13 cellular contexts compared by ENCODE assay signal in the genomic region with DNA sequence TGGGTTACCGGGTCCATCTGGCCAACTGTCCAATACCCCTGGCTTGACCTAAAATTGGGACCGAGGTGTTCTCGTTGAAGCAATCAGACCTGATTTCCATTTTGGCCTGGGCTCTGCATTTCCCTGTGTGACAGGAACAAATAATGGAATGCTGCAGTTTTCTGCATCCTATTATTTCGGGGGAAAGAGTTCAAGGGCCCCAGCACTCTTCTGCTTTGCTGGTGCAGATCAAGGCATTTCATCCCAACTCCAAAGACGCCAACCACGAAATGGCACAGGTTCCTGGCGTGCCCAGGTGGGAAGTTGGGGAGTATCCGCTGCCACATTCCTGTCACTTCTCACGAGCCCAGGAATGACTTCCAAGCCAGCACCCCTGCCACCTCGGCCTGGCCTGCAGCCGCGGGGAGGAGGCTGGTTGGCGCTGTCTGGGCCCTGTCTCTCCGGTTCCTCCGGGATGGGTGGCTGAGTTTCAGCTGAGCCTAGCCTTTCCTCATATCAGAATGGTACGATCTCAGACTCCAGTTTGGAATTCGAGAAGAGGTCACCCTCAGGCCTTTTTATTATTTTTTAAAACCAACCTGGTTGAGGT.
"Had no signal": no experiment of that assay in that cellular context is flagged by ENCODE, and none has a peak within 500 bp of the region (broad histone marks: within the 10 kb centered on the region; RNA-seq: fewer than 3 reads in every experiment).

No MANE protein-coding gene starts in this region.

- H3K27ac Mint-ChIP-seq: activated CD8-positive, alpha-beta T cell treated with anti-CD3 and anti-CD28 coated beads, Interleukin-2, amount 10 ng/mL, durations not matched to agents 7 days and 5 days; activated T-helper 1 cell treated with anti-CD3 and anti-CD28 coated beads, Interleukin-12 subunit alpha, Interleukin-12 subunit beta, Interleukin-2, Interleukin-4 antibody, amounts not matched to agents 30 ng/mL and 10 ng/mL and 1 ng/mL, durations not matched to agents 14 hours and 24 hours and 36 hours had no signal

- H3K27ac ChIP-seq: parathyroid adenoma, thoracic aorta had no signal

- ATAC-seq: activated CD8-positive, alpha-beta T cell treated with anti-CD3 and anti-CD28 coated beads, Interleukin-2, amount 10 ng/mL, durations not matched to agents 7 days and 5 days; body of pancreas; stimulated activated naive CD8-positive, alpha-beta T cell treated with anti-CD3 and anti-CD28 coated beads, Interleukin-15, Interleukin-2, amounts not matched to agents 100 U/mL and 50 U/mL, for 24 hours had no signal

- H3K9me3 ChIP-seq: body of pancreas, thoracic aorta had no signal

- DNase-seq: activated CD4-positive, alpha-beta T cell treated with anti-CD3 and anti-CD28 coated beads for 4 hours; activated CD8-positive, alpha-beta memory T cell treated with anti-CD3 and anti-CD28 coated beads, Interleukin-2, amount 50 U/mL, for 48 hours; activated CD8-positive, alpha-beta T cell treated with anti-CD3 and anti-CD28 coated beads, Interleukin-2, amount 10 ng/mL, durations not matched to agents 7 days and 5 days; activated naive CD4-positive, alpha-beta T cell treated with Interleukin-2 at 50 U/mL for 16 hours; body of pancreas; foreskin melanocyte; retina; stimulated activated CD4-positive, alpha-beta T cell treated with anti-CD3 and anti-CD28 coated beads, Interleukin-1b, Interleukin-23, amount 100 ng/mL, for 48 hours; stimulated activated naive CD8-positive, alpha-beta T cell treated with anti-CD3 and anti-CD28 coated beads, Interleukin-15, Interleukin-2, amounts not matched to agents 100 U/mL and 50 U/mL, for 24 hours had no signal

- H3K36me3 ChIP-seq: thoracic aorta had no signal

- H3K27me3 ChIP-seq: body of pancreas had no signal

- H3K9me3 Mint-ChIP-seq: activated T-helper 1 cell treated with anti-CD3 and anti-CD28 coated beads, Interleukin-12 subunit alpha, Interleukin-12 subunit beta, Interleukin-2, Interleukin-4 antibody, amounts not matched to agents 30 ng/mL and 10 ng/mL and 1 ng/mL, durations not matched to agents 14 hours and 24 hours and 36 hours; mesothelial cell of epicardium had no signal

- H3K4me3 Mint-ChIP-seq: activated CD8-positive, alpha-beta T cell treated with anti-CD3 and anti-CD28 coated beads, Interleukin-2, amount 10 ng/mL, durations not matched to agents 7 days and 5 days; activated T-helper 1 cell treated with anti-CD3 and anti-CD28 coated beads, Interleukin-12 subunit alpha, Interleukin-12 subunit beta, Interleukin-2, Interleukin-4 antibody, amounts not matched to agents 30 ng/mL and 10 ng/mL and 1 ng/mL, durations not matched to agents 14 hours and 24 hours and 36 hours; mesothelial cell of epicardium had no signal

- H3K4me1 ChIP-seq: parathyroid adenoma had no signal

- H2AFZ ChIP-seq: parathyroid adenoma had no signal

- H3K9ac ChIP-seq: parathyroid adenoma had no signal

- H3K4me3 ChIP-seq: body of pancreas, thoracic aorta had no signal
